ENCODE assay signal across 25 cellular contexts in the genomic region with DNA sequence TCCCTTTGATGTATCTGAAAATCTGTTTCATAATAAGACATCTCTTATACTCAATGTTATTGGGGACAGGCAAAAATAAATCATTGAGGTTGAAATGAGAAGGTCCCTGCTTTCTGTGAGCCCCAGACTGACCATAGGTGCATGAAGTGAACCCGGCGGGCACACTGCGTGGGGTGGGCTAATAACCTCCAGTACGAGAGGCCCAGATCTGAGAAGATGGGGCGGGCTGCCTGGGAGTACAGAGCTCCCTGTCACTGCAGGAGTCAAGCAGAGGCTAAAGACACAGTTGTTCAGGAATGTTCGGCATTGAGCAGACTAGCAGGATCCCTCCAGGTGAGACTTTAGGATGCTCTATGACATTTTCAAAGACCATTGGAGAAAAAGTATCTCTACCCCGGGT.
"Had no signal": no experiment of that assay in that cellular context is flagged by ENCODE, and none has a peak within 500 bp of the region (broad histone marks: within the 10 kb centered on the region; RNA-seq: fewer than 3 reads in every experiment).

No MANE protein-coding gene starts in this region.

- H3K27ac ChIP-seq: brain microvascular endothelial cell, cardiac muscle cell, SJCRH30, SK-N-MC had no signal

- H3K27me3 Mint-ChIP-seq: activated CD4-positive, alpha-beta T cell treated with anti-CD3 and anti-CD28 coated beads for 36 hours; activated CD8-positive, alpha-beta T cell treated with anti-CD3 and anti-CD28 coated beads for 36 hours; activated naive CD4-positive, alpha-beta T cell treated with anti-CD3 and anti-CD28 coated beads, Interleukin-2, amount 10 ng/mL, durations not matched to agents 7 days and 5 days; activated naive CD8-positive, alpha-beta T cell; activated naive CD8-positive, alpha-beta T cell treated with anti-CD3 and anti-CD28 coated beads, Interleukin-2, amount 50 U/mL, for 24 hours had no signal

- H3K4me3 Mint-ChIP-seq: activated CD4-positive, alpha-beta T cell treated with anti-CD3 and anti-CD28 coated beads for 36 hours; activated CD8-positive, alpha-beta T cell treated with anti-CD3 and anti-CD28 coated beads for 36 hours; activated naive CD4-positive, alpha-beta T cell treated with anti-CD3 and anti-CD28 coated beads, Interleukin-2, amount 10 ng/mL, durations not matched to agents 7 days and 5 days; activated naive CD8-positive, alpha-beta T cell; activated naive CD8-positive, alpha-beta T cell treated with anti-CD3 and anti-CD28 coated beads, Interleukin-2, amount 50 U/mL, for 24 hours; T-helper 2 cell treated with Interferon-gamma antibody and Interleukin-4, amounts not matched to agents 5 μg/mL and 100 μg/mL, for 36 hours had no signal

- H3K36me3 ChIP-seq: cardiac muscle cell, SJCRH30 had no signal

- H3K4me3 ChIP-seq: cardiac muscle cell, SJCRH30, SK-N-MC had no signal

- H3K9me3 Mint-ChIP-seq: activated CD8-positive, alpha-beta T cell treated with anti-CD3 and anti-CD28 coated beads for 36 hours; activated naive CD4-positive, alpha-beta T cell treated with anti-CD3 and anti-CD28 coated beads, Interleukin-2, amount 10 ng/mL, durations not matched to agents 7 days and 5 days; activated naive CD8-positive, alpha-beta T cell treated with anti-CD3 and anti-CD28 coated beads, Interleukin-2, amount 50 U/mL, for 24 hours; T-helper 2 cell treated with Interferon-gamma antibody and Interleukin-4, amounts not matched to agents 5 μg/mL and 100 μg/mL, for 36 hours had no signal

- ATAC-seq: activated CD4-positive, alpha-beta T cell treated with anti-CD3 and anti-CD28 coated beads for 36 hours; activated CD8-positive, alpha-beta T cell treated with anti-CD3 and anti-CD28 coated beads for 36 hours; activated naive CD8-positive, alpha-beta T cell treated with anti-CD3 and anti-CD28 coated beads, Interleukin-2, amount 50 U/mL, for 24 hours; Panc1 had no signal

- H3K27ac Mint-ChIP-seq: activated CD4-positive, alpha-beta T cell treated with anti-CD3 and anti-CD28 coated beads for 36 hours; activated CD8-positive, alpha-beta T cell treated with anti-CD3 and anti-CD28 coated beads for 36 hours; activated naive CD4-positive, alpha-beta T cell treated with anti-CD3 and anti-CD28 coated beads, Interleukin-2, amount 10 ng/mL, durations not matched to agents 7 days and 5 days; activated naive CD8-positive, alpha-beta T cell; activated naive CD8-positive, alpha-beta T cell treated with anti-CD3 and anti-CD28 coated beads, Interleukin-2, amount 50 U/mL, for 24 hours; T-helper 2 cell treated with Interferon-gamma antibody and Interleukin-4, amounts not matched to agents 5 μg/mL and 100 μg/mL, for 36 hours had no signal

- H3K27me3 ChIP-seq: brain microvascular endothelial cell, cardiac muscle cell, SJCRH30 had no signal

- DNase-seq: activated CD4-positive, alpha-beta T cell treated with anti-CD3 and anti-CD28 coated beads for 36 hours; activated CD4-positive, alpha-beta T cell treated with anti-CD3 and anti-CD28 coated beads, Interleukin-2, amount 50 U/mL, for 1 hour; activated CD8-positive, alpha-beta T cell treated with anti-CD3 and anti-CD28 coated beads for 36 hours; activated effector memory CD4-positive, alpha-beta T cell treated with Interleukin-2 at 50 U/mL for 16 hours; activated naive CD4-positive, alpha-beta T cell treated with anti-CD3 and anti-CD28 coated beads, Interleukin-2, amount 10 ng/mL, durations not matched to agents 7 days and 5 days; activated naive CD8-positive, alpha-beta T cell treated with anti-CD3 and anti-CD28 coated beads, Interleukin-2, amount 50 U/mL, for 24 hours; activated T-cell treated with anti-CD3 and anti-CD28 coated beads, Interleukin-2, amount 50 U/mL, for 1 hour; anterior cingulate cortex; brain microvascular endothelial cell; KBM-7; MM.1S; MV-4-11; NCI-H1092; NCI-H1436 treated with DMSO at 0.1 percent for 48 hours; NCI-H1694 treated with DMSO at 0.1 percent for 48 hours; NCI-H2029; NCI-H345; NCI-H524 treated with DMSO at 0.1 percent for 48 hours; SHP77; SJCRH30 had no signal

- H3K9me3 ChIP-seq: SJCRH30 had no signal

- H3K4me1 ChIP-seq: SJCRH30 had no signal
